ENCODE assay signal across 1 cellular context in genomic region chr7:85162743-85163142, GRCh38.
TF ChIP-seq lines count a peak whose summit lies in the region.

No MANE protein-coding gene starts in this region.

TF ChIP-seq in H1, 55 proteins besides CTCF, POLR2A, EP300 and RAD21:
- TF ChIP-seq NRF1 (IDR thresholded peaks at IDR 0.05; ENCODE audit: low read depth, low read length) (no peak), ATF2 (IDR thresholded peaks at IDR 0.05; ENCODE audit: low read length) (no peak), SP4 (IDR thresholded peaks at IDR 0.05; ENCODE audit: low read length) (no peak), CTBP2 (IDR thresholded peaks at IDR 0.05; ENCODE audit: borderline replicate concordance, insufficient read depth, insufficient read length, low read length) (no peak), ASH2L (IDR thresholded peaks at IDR 0.05; ENCODE audit: low read length) (no peak), RFX5 (IDR thresholded peaks at IDR 0.05; ENCODE audit: borderline replicate concordance, low read depth, low read length) (no peak), POLR2AphosphoS5 (IDR thresholded peaks at IDR 0.05; ENCODE audit: low read depth, low read length) (no peak), CHD1 (IDR thresholded peaks at IDR 0.05; ENCODE audit: low read depth, low read length) (no peak), MAFK (IDR thresholded peaks at IDR 0.05; ENCODE audit: low read depth, low read length) (no peak), YY1 (IDR thresholded peaks at IDR 0.05; ENCODE audit: low read depth, low read length) (no peak), TAF1 (IDR thresholded peaks at IDR 0.05; ENCODE audit: low read depth, low read length) (no peak), JUND (IDR thresholded peaks at IDR 0.05; ENCODE audit: low read length) (no peak)
